In genomic region chr6:87926687-87927086, GRCh38 we compare ENCODE assay signal across 28 cellular contexts.
"Had no signal": no experiment of that assay in that cellular context is flagged by ENCODE, and none has a peak within 500 bp of the region (broad histone marks: within the 10 kb centered on the region; RNA-seq: fewer than 3 reads in every experiment).

No MANE protein-coding gene starts in this region.

- H3K9me3 Mint-ChIP-seq: activated B cell treated with CpG ODN at 0.5 μM for 24 hours; activated naive CD4-positive, alpha-beta T cell treated with anti-CD3 and anti-CD28 coated beads, Interleukin-2, amount 50 U/mL, for 72 hours; activated T-cell treated with anti-CD3 and anti-CD28 coated beads, Interleukin-2, amount 50 U/mL, for 72 hours; natural killer cell; neural progenitor cell; stimulated activated effector memory CD8-positive, alpha-beta T cell treated with anti-CD3 and anti-CD28 coated beads, Interleukin-12 subunit alpha, Interleukin-12 subunit beta, amount 100 ng/mL, for 72 hours; stimulated activated naive CD8-positive, alpha-beta T cell treated with anti-CD3 and anti-CD28 coated beads, Interleukin-15, amount 100 ng/mL, for 72 hours had no signal

- FAIRE-seq: bronchial epithelial cell, colon, endometrium, keratinocyte, small intestine had no signal

- ATAC-seq: activated CD4-positive, alpha-beta T cell treated with anti-CD3 and anti-CD28 coated beads for 36 hours; activated naive CD4-positive, alpha-beta T cell treated with anti-CD3 and anti-CD28 coated beads, Interleukin-2, amount 50 U/mL, for 72 hours; activated T-cell treated with anti-CD3 and anti-CD28 coated beads, Interleukin-2, amount 50 U/mL, for 72 hours; gastroesophageal sphincter; left colon; natural killer cell; psoas muscle; stimulated activated effector memory CD8-positive, alpha-beta T cell treated with anti-CD3 and anti-CD28 coated beads, Interleukin-12 subunit alpha, Interleukin-12 subunit beta, amount 100 ng/mL, for 72 hours; stimulated activated naive CD8-positive, alpha-beta T cell treated with anti-CD3 and anti-CD28 coated beads, Interleukin-15, amount 100 ng/mL, for 72 hours had no signal

- H3K9ac ChIP-seq: neural progenitor cell, parathyroid adenoma had no signal

- H3K4me1 ChIP-seq: parathyroid adenoma, thyroid gland, vagina had no signal

- H3K4me3 ChIP-seq: gastroesophageal sphincter, neural progenitor cell, psoas muscle, sigmoid colon, thyroid gland, upper lobe of left lung, vagina had no signal

- H3K27ac ChIP-seq: gastroesophageal sphincter, neural progenitor cell, parathyroid adenoma, sigmoid colon, thyroid gland, upper lobe of left lung, vagina had no signal

- H3K27me3 ChIP-seq: gastroesophageal sphincter, neural progenitor cell, sigmoid colon, thyroid gland, upper lobe of left lung, vagina had no signal

- H3K36me3 ChIP-seq: gastroesophageal sphincter, neural progenitor cell, sigmoid colon, thyroid gland, upper lobe of left lung, vagina had no signal

- H3K9me3 ChIP-seq: gastroesophageal sphincter, psoas muscle, sigmoid colon, thyroid gland, upper lobe of left lung, vagina had no signal

- H2AFZ ChIP-seq: neural progenitor cell, parathyroid adenoma had no signal

- H3K27ac Mint-ChIP-seq: activated CD4-positive, alpha-beta T cell treated with anti-CD3 and anti-CD28 coated beads for 36 hours; activated naive CD4-positive, alpha-beta T cell treated with anti-CD3 and anti-CD28 coated beads, Interleukin-2, amount 50 U/mL, for 72 hours; activated T-cell treated with anti-CD3 and anti-CD28 coated beads, Interleukin-2, amount 50 U/mL, for 72 hours; neural progenitor cell; stimulated activated effector memory CD8-positive, alpha-beta T cell treated with anti-CD3 and anti-CD28 coated beads, Interleukin-12 subunit alpha, Interleukin-12 subunit beta, amount 100 ng/mL, for 72 hours; stimulated activated naive CD8-positive, alpha-beta T cell treated with anti-CD3 and anti-CD28 coated beads, Interleukin-15, amount 100 ng/mL, for 72 hours had no signal

- H3K27me3 Mint-ChIP-seq: activated B cell treated with CpG ODN at 0.5 μM for 24 hours; activated CD4-positive, alpha-beta T cell treated with anti-CD3 and anti-CD28 coated beads for 36 hours; stimulated activated naive CD8-positive, alpha-beta T cell treated with anti-CD3 and anti-CD28 coated beads, Interleukin-15, amount 100 ng/mL, for 72 hours had no signal

- H3K79me2 ChIP-seq: parathyroid adenoma had no signal

- H3K4me2 ChIP-seq: neural progenitor cell had no signal

- H3K4me3 Mint-ChIP-seq: activated CD4-positive, alpha-beta T cell treated with anti-CD3 and anti-CD28 coated beads for 36 hours; activated T-cell treated with anti-CD3 and anti-CD28 coated beads, Interleukin-2, amount 50 U/mL, for 72 hours; natural killer cell; neural progenitor cell; stimulated activated naive CD8-positive, alpha-beta T cell treated with anti-CD3 and anti-CD28 coated beads, Interleukin-15, amount 100 ng/mL, for 72 hours had no signal

- DNase-seq: activated B cell treated with CpG ODN at 0.5 μM for 24 hours; activated CD4-positive, alpha-beta T cell treated with anti-CD3 and anti-CD28 coated beads for 36 hours; activated naive CD4-positive, alpha-beta T cell; activated T-cell treated with anti-CD3 and anti-CD28 coated beads for 4 hours; activated T-cell treated with anti-CD3 and anti-CD28 coated beads, Interleukin-2, amount 50 U/mL, for 72 hours; effector CD8-positive, alpha-beta T cell; hippocampal formation; left colon; mesenchymal stem cell; natural killer cell; occipital lobe; psoas muscle; sigmoid colon; small intestine; stimulated activated CD4-positive, alpha-beta T cell treated with anti-CD3 and anti-CD28 coated beads, Interleukin-4, amount 100 ng/mL, for 24 hours; stimulated activated naive CD8-positive, alpha-beta T cell treated with anti-CD3 and anti-CD28 coated beads, Interleukin-15, amount 100 ng/mL, for 72 hours; thyroid gland; upper lobe of left lung had no signal

- H3K36me3 Mint-ChIP-seq: activated naive CD4-positive, alpha-beta T cell treated with anti-CD3 and anti-CD28 coated beads, Interleukin-2, amount 50 U/mL, for 72 hours; natural killer cell; neural progenitor cell; stimulated activated effector memory CD8-positive, alpha-beta T cell treated with anti-CD3 and anti-CD28 coated beads, Interleukin-12 subunit alpha, Interleukin-12 subunit beta, amount 100 ng/mL, for 72 hours had no signal
